In the genomic region with DNA sequence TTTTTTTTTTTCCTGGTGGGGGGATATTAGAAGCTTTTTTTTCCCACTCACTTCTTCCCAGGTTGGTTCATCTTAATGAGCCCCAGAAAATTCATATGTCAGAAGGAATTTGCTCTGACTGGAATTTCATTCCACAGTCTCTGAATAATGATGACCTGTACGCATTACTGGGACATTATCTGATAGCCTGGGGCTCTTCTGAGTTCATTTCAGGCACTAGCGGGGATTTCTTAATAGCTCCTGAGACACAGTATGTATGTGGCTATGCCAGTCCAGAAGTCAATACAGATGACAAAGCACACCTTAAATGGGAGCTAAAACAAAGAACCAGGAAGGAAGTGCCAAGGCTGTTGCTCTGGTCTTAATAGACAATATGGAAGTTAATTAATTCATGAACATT, we compare ENCODE assay signal across 19 cellular contexts.
DNase-seq lines count a peak whose midpoint lies in the region; ATAC-seq and TF ChIP-seq lines count a peak whose summit lies in the region.
"Had no signal": no experiment of that assay in that cellular context is flagged by ENCODE, and none has a peak within 500 bp of the region (broad histone marks: within the 10 kb centered on the region; RNA-seq: fewer than 3 reads in every experiment).

No MANE protein-coding gene starts in this region.

- H3K4me3 ChIP-seq in PC-9 (no peak overlapping the region), mammary epithelial cell (replicated peaks in 1 of 3; ENCODE audit: insufficient read depth in 1 of 3, low read depth in 2 of 3, low read length in 3 of 3) (no peak overlapping the region)
- H3K4me3 ChIP-seq: left ventricle myocardium inferior, Peyer's patch had no signal

- H3K27me3 ChIP-seq in PC-9 (ENCODE audit: insufficient read depth, low read depth) (no peaks in the 10 kb centered on the region), mammary epithelial cell (ENCODE audit: insufficient read depth, low read length) (no peaks in the 10 kb centered on the region)
- H3K27me3 ChIP-seq: Peyer's patch had no signal

- H3K27ac ChIP-seq in PC-9 = peak overlapping the region; percentile 68
- H3K27ac ChIP-seq in mammary epithelial cell (ENCODE audit: insufficient read depth, low read depth, low read length) = peak overlapping the region; percentile 69
- H3K27ac ChIP-seq: C4-2B, left ventricle myocardium inferior, Peyer's patch had no signal

- H3K9me2 ChIP-seq in PC-9 (ENCODE audit: insufficient read depth) = no peaks in the 10 kb centered on the region

- 0% methylated on average over 2 of the region's 2 CpGs for WGBS in mammary epithelial cell (ENCODE audit: low coverage, missing lambda C conversion rate)

- H3K9me3 ChIP-seq in PC-9 (ENCODE audit: insufficient read depth, low read depth) (no peaks in the 10 kb centered on the region), mammary epithelial cell (replicated peaks; ENCODE audit: insufficient read depth, low read length) (no peaks in the 10 kb centered on the region)
- H3K9me3 ChIP-seq: Peyer's patch had no signal

- H3K4me2 ChIP-seq in PC-9 (no peak overlapping the region; the same call in 1 of the 2 replicates), mammary epithelial cell (ENCODE audit: insufficient read depth, low read depth, low read length) (peak overlapping the region; percentile 24)

- H3K9ac ChIP-seq in mammary epithelial cell (ENCODE audit: insufficient read depth, low read length) = no peak overlapping the region

- no peaks in the 10 kb centered on the region for H3F3A ChIP-seq in PC-9 (ENCODE audit: insufficient read depth, low read depth)

- ATAC-seq in GM21390 (IDR thresholded peaks at IDR 0.05; ENCODE audit: unreplicated experiment) = no peak
- ATAC-seq: HCT116 had no signal

- in situ Hi-C loops in mammary epithelial cell (cut with MboI; ENCODE audit: low sequenced_read_pairs in 2 of 2) = loop anchor here in 1 of 2 donors (25.0 kb wide), 1 partner anchor 368 kb away; no protein-coding TSS in a partner anchor

- H4K20me1 ChIP-seq in PC-9 (ENCODE audit: insufficient read depth) (no peaks in the 10 kb centered on the region), mammary epithelial cell (ENCODE audit: insufficient read depth, low read length) (no peaks in the 10 kb centered on the region)

- no peaks in the 10 kb centered on the region for H3K36me3 ChIP-seq in PC-9 (ENCODE audit: low read depth)
- no peaks in the 10 kb centered on the region for H3K36me3 ChIP-seq in mammary epithelial cell (ENCODE audit: insufficient read depth, low read length)
- H3K36me3 ChIP-seq: left ventricle myocardium inferior, Peyer's patch had no signal

- no peaks in the 10 kb centered on the region for H3K79me2 ChIP-seq in PC-9 (ENCODE audit: low read depth)
- no peaks in the 10 kb centered on the region for H3K79me2 ChIP-seq in mammary epithelial cell (ENCODE audit: insufficient read depth, low read length)

- POLR2A ChIA-PET in PC-9 (lab: Charles Lee; ENCODE audit: unreplicated experiment) = interaction anchor here (0.6 kb wide), 1 partner anchor 13 kb away, joined by 6 read pairs; no protein-coding TSS in a partner anchor

- BruUV-seq in PC-9 (replicated peaks; lab: Mats Ljungman, UMichigan) (no TSS peak), mammary epithelial cell (replicated peaks; lab: Mats Ljungman, UMichigan) (no TSS peak)

- dilution Hi-C loops in mammary epithelial cell (cut with HindIII; ENCODE audit: low sequenced_read_pairs) = no loop called here

- CTCF ChIA-PET in PC-9 (lab: Charles Lee) (interaction anchor here (0.6 kb wide), 1 partner anchor 242 kb away, joined by 4 read pairs; no protein-coding TSS in a partner anchor), mammary epithelial cell (lab: Charles Lee; ENCODE audit: low non-redundant PET) (interaction anchor here (0.5 to 0.9 kb wide), 5 partner anchors 21 to 215 kb away, joined by 3 to 14 read pairs (median 3); no protein-coding TSS in a partner anchor)

- no peak overlapping the region for H2AFZ ChIP-seq in PC-9
- H2AFZ ChIP-seq in mammary epithelial cell (ENCODE audit: low read depth, low read length) = peak overlapping the region; percentile 45

- DNase-seq in EH (ENCODE audit: low read depth) (peak; percentile 93), PC-9 (peak; percentile 45 to 58), mammary epithelial cell (peak; percentile 90), renal cortical epithelial cell (ENCODE audit: low read depth) (peak; percentile 92), SW480 (ENCODE audit: low spot score) (no peak), activated gamma-delta T cell treated with Interleukin-2 at 50 U/mL for 16 hours (no peak)
- DNase-seq: activated CD4-positive, CD25-positive, alpha-beta regulatory T cell; DMS79; endodermal cell; Karpas-422; left ventricle myocardium inferior; NCI-H2171; NCI-H82; Peyer's patch; stimulated activated CD4-positive, alpha-beta T cell treated with anti-CD3 and anti-CD28 coated beads, Interleukin-2, amount 100 ng/mL, for 48 hours; substantia nigra had no signal

- TF ChIP-seq CTCF in PC-9 (conservative IDR thresholded peaks at IDR 0.05) (no peak), mammary epithelial cell (conservative IDR thresholded peaks at IDR 0.05 in 1 of 2, IDR thresholded peaks at IDR 0.05 in 1 of 2; ENCODE audit: extremely low read depth in 1 of 2, insufficient read depth in 1 of 2, low read depth in 1 of 2, low read length in 2 of 2) (no peak)

- H3K4me1 ChIP-seq in PC-9 (replicated peaks; ENCODE audit: insufficient read depth) (no peaks in the 10 kb centered on the region), mammary epithelial cell (ENCODE audit: insufficient read depth, low read length) (peaks cover 27% of the 10 kb centered on the region)
- H3K4me1 ChIP-seq: left ventricle myocardium inferior, Peyer's patch had no signal

- intact Hi-C loops in PC-9 (cut with micrococcal nuclease; ENCODE audit: unreplicated experiment) (loop anchor here (2.0 to 10.0 kb wide), 2 partner anchors 19 to 101 kb away; no protein-coding TSS in a partner anchor), mammary epithelial cell (cut with micrococcal nuclease) (loop anchor here (1.0 to 2.0 kb wide), 2 partner anchors 19 to 219 kb away; no protein-coding TSS in a partner anchor)

Comparison
In these comparisons a context has a peak if more than half of its experiments do, and no peak if none do; other contexts are left out.
1. DNase-seq: peak in EH (single experiment), PC-9 (2 of 2), mammary epithelial cell (single experiment) and renal cortical epithelial cell (single experiment); none in SW480 (single experiment) and activated gamma-delta T cell treated with Interleukin-2 at 50 U/mL for 16 hours (single experiment).